ENCODE assay signal across 1 cellular context in genomic region chr21:38269567-38269917, GRCh38.
TF ChIP-seq lines count a peak whose summit lies in the region.

No MANE protein-coding gene starts in this region.

TF ChIP-seq in IMR-90, 13 proteins besides CTCF, POLR2A, EP300 and RAD21 (continued from another document):
- TF ChIP-seq ELK1 (IDR thresholded peaks at IDR 0.05; ENCODE audit: borderline replicate concordance, low read depth, low read length) = no peak
